In the genomic region with DNA sequence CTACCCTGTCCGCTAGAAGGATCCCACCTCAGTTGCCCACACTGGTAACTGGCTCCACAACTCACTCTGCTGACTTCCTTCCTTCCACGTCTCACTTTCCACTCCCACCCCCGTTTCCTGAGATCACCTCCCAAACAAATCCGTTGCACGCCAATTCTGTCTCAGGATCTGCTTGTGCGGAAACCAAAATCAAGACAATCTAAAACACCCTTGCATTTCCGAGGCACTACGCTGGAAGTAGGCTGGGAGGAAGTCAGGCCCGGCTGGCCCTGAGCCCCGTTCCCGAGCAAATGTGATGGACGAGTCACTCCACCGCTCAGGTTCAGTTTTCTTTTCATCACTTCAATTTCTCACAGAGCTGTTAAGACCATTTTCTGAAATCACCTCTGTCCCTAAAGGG, we compare ENCODE assay signal across 13 cellular contexts. TPM values are rescaled to one million over a fixed set of nuclear protein-coding genes. Genes with fewer than 3 reads are reported as not detected.
A peak's percentile ranks its signal among the peaks of the same experiment; 100 is the strongest.
DNase-seq lines count a peak whose midpoint lies in the region; ATAC-seq and TF ChIP-seq lines count a peak whose summit lies in the region.
"Had no signal": no experiment of that assay in that cellular context is flagged by ENCODE, and none has a peak within 500 bp of the region (broad histone marks: within the 10 kb centered on the region; RNA-seq: fewer than 3 reads in every experiment).

No MANE protein-coding gene starts in this region.

- TF ChIP-seq CTCF in dorsolateral prefrontal cortex (IDR thresholded peaks at IDR 0.05 in 54 of 56, conservative IDR thresholded peaks at IDR 0.05 in 2 of 56; ENCODE audit: low read depth in 1 of 56, partially characterized antibody in 56 of 56) = no peak
- TF ChIP-seq CTCF in lower lobe of right lung (IDR thresholded peaks at IDR 0.05) = no peak
- no peak for TF ChIP-seq CTCF in type B pancreatic cell (conservative IDR thresholded peaks at IDR 0.05)

- peaks cover 40% of the 10 kb centered on the region for H3K4me1 Mint-ChIP-seq in activated CD4-positive, alpha-beta memory T cell treated with anti-CD3 and anti-CD28 coated beads, Interleukin-2, amount 10 ng/mL, durations not matched to agents 7 days and 5 days
- peaks cover 20% of the 10 kb centered on the region for H3K4me1 Mint-ChIP-seq in activated CD4-positive, alpha-beta memory T cell treated with anti-CD3 and anti-CD28 coated beads for 36 hours (ENCODE audit: low read depth)
- peaks cover 7% of the 10 kb centered on the region for H3K4me1 Mint-ChIP-seq in type B pancreatic cell (ENCODE audit: unreplicated experiment)

- no peaks in the 10 kb centered on the region for H3K36me3 Mint-ChIP-seq in activated CD4-positive, alpha-beta memory T cell treated with anti-CD3 and anti-CD28 coated beads, Interleukin-2, amount 10 ng/mL, durations not matched to agents 7 days and 5 days (ENCODE audit: low read depth)
- H3K36me3 Mint-ChIP-seq in activated CD4-positive, alpha-beta memory T cell treated with anti-CD3 and anti-CD28 coated beads for 36 hours = no peaks in the 10 kb centered on the region
- H3K36me3 Mint-ChIP-seq in type B pancreatic cell = no peaks in the 10 kb centered on the region

- no peak for DNase-seq in activated CD4-positive, alpha-beta memory T cell treated with anti-CD3 and anti-CD28 coated beads, Interleukin-2, amount 10 ng/mL, durations not matched to agents 7 days and 5 days
- DNase-seq in activated CD4-positive, alpha-beta memory T cell treated with anti-CD3 and anti-CD28 coated beads for 36 hours = no peak
- DNase-seq in dorsolateral prefrontal cortex = no peak
- no peak for DNase-seq in lower lobe of right lung
- no peak for DNase-seq in type B pancreatic cell (ENCODE audit: extremely low spot score, unreplicated experiment)
- DNase-seq in DMS153 (lab: John Stamatoyannopoulos, UW) = no peak
- no peak for DNase-seq in activated CD4-positive, alpha-beta T cell treated with anti-CD3 and anti-CD28 coated beads, Interleukin-2, amount 50 U/mL, for 4 hours
- DNase-seq: NCI-H510A; occipital lobe; stimulated activated naive B cell treated with anti-CD40 and anti-IgM and Interleukin-4, amounts not matched to agents 10 μg/mL and 1 μg/mL and 100 μg/mL, for 72 hours had no signal

- POLR2A ChIA-PET in activated CD4-positive, alpha-beta memory T cell treated with anti-CD3 and anti-CD28 coated beads, Interleukin-2, amount 10 ng/mL, durations not matched to agents 7 days and 5 days (lab: Charles Lee) = interaction anchor here (1.1 kb wide), 1 partner anchor 13 kb away, joined by 3 read pairs; no protein-coding TSS in a partner anchor
- POLR2A ChIA-PET in activated CD4-positive, alpha-beta memory T cell treated with anti-CD3 and anti-CD28 coated beads for 36 hours (lab: Charles Lee) = no interaction called here

- no peaks in the 10 kb centered on the region for H3K27me3 Mint-ChIP-seq in activated CD4-positive, alpha-beta memory T cell treated with anti-CD3 and anti-CD28 coated beads, Interleukin-2, amount 10 ng/mL, durations not matched to agents 7 days and 5 days
- no peaks in the 10 kb centered on the region for H3K27me3 Mint-ChIP-seq in activated CD4-positive, alpha-beta memory T cell treated with anti-CD3 and anti-CD28 coated beads for 36 hours
- no peaks in the 10 kb centered on the region for H3K27me3 Mint-ChIP-seq in type B pancreatic cell
- H3K27me3 Mint-ChIP-seq: central memory CD8-positive, alpha-beta T cell; stimulated activated naive B cell treated with anti-CD40 and anti-IgM and Interleukin-4, amounts not matched to agents 10 μg/mL and 1 μg/mL and 100 μg/mL, for 72 hours had no signal

- CTCF ChIA-PET in activated CD4-positive, alpha-beta memory T cell treated with anti-CD3 and anti-CD28 coated beads, Interleukin-2, amount 10 ng/mL, durations not matched to agents 7 days and 5 days (lab: Charles Lee) = interaction anchor here (1.2 to 1.3 kb wide), 2 partner anchors 9 to 55 kb away, joined by 3 to 4 read pairs; no protein-coding TSS in a partner anchor
- CTCF ChIA-PET in activated CD4-positive, alpha-beta memory T cell treated with anti-CD3 and anti-CD28 coated beads for 36 hours (lab: Charles Lee) = no interaction called here

- peak overlapping the region; percentile 3 for H3K27ac Mint-ChIP-seq in activated CD4-positive, alpha-beta memory T cell treated with anti-CD3 and anti-CD28 coated beads, Interleukin-2, amount 10 ng/mL, durations not matched to agents 7 days and 5 days
- no peak overlapping the region for H3K27ac Mint-ChIP-seq in activated CD4-positive, alpha-beta memory T cell treated with anti-CD3 and anti-CD28 coated beads for 36 hours
- peak overlapping the region; percentile 18 for H3K27ac Mint-ChIP-seq in type B pancreatic cell
- H3K27ac Mint-ChIP-seq: stimulated activated naive B cell treated with anti-CD40 and anti-IgM and Interleukin-4, amounts not matched to agents 10 μg/mL and 1 μg/mL and 100 μg/mL, for 72 hours had no signal

- intact Hi-C loops in activated CD4-positive, alpha-beta memory T cell treated with anti-CD3 and anti-CD28 coated beads for 36 hours (cut with micrococcal nuclease) = no loop called here
- intact Hi-C loops in dorsolateral prefrontal cortex (cut with DNase I) = loop anchor here in 1 of 2 donors (10.0 kb wide), 1 partner anchor 48 kb away; a partner anchor contains a TSS
- intact Hi-C loops in lower lobe of right lung (cut with DNase I) = no loop called here

- H3K36me3 ChIP-seq in lower lobe of right lung = no peaks in the 10 kb centered on the region

- H3K4me3 ChIP-seq in dorsolateral prefrontal cortex (peak overlapping the region in 12 of 59 donors; percentile 1 to 48 (median 13)), lower lobe of right lung (no peak overlapping the region)
- H3K4me3 ChIP-seq: SK-N-MC had no signal

- H3K4me1 ChIP-seq in lower lobe of right lung = peaks cover 42% of the 10 kb centered on the region

- H3K9me3 Mint-ChIP-seq in activated CD4-positive, alpha-beta memory T cell treated with anti-CD3 and anti-CD28 coated beads, Interleukin-2, amount 10 ng/mL, durations not matched to agents 7 days and 5 days = no peaks in the 10 kb centered on the region
- H3K9me3 Mint-ChIP-seq in activated CD4-positive, alpha-beta memory T cell treated with anti-CD3 and anti-CD28 coated beads for 36 hours = no peaks in the 10 kb centered on the region
- no peaks in the 10 kb centered on the region for H3K9me3 Mint-ChIP-seq in type B pancreatic cell
- H3K9me3 Mint-ChIP-seq: central memory CD8-positive, alpha-beta T cell; stimulated activated naive B cell treated with anti-CD40 and anti-IgM and Interleukin-4, amounts not matched to agents 10 μg/mL and 1 μg/mL and 100 μg/mL, for 72 hours had no signal

- H3K27ac ChIP-seq in dorsolateral prefrontal cortex = peak overlapping the region in 49 of 59 donors; percentile 4 to 85 (median 72)
- H3K27ac ChIP-seq in lower lobe of right lung = peak overlapping the region; percentile 67
- H3K27ac ChIP-seq: SK-N-MC had no signal

- H3K9me3 ChIP-seq in lower lobe of right lung = no peaks in the 10 kb centered on the region

- no peaks in the 10 kb centered on the region for H3K27me3 ChIP-seq in dorsolateral prefrontal cortex
- H3K27me3 ChIP-seq in lower lobe of right lung (ENCODE audit: low read depth) = no peaks in the 10 kb centered on the region

- ATAC-seq in lower lobe of right lung (no peak), HG03565 (IDR thresholded peaks at IDR 0.05; ENCODE audit: unreplicated experiment) (no peak)
- ATAC-seq: stimulated activated naive B cell treated with anti-CD40 and anti-IgM and Interleukin-4, amounts not matched to agents 10 μg/mL and 1 μg/mL and 100 μg/mL, for 72 hours had no signal

- no peak overlapping the region for H3K4me3 Mint-ChIP-seq in activated CD4-positive, alpha-beta memory T cell treated with anti-CD3 and anti-CD28 coated beads, Interleukin-2, amount 10 ng/mL, durations not matched to agents 7 days and 5 days
- no peak overlapping the region for H3K4me3 Mint-ChIP-seq in activated CD4-positive, alpha-beta memory T cell treated with anti-CD3 and anti-CD28 coated beads for 36 hours
- H3K4me3 Mint-ChIP-seq in type B pancreatic cell = no peak overlapping the region
- H3K4me3 Mint-ChIP-seq: central memory CD8-positive, alpha-beta T cell had no signal

RNA-seq across cellular contexts. Expression of a gene that starts 23.1 kb away (rescaled TPM):
- 1 to 10 TPM; 3.2 to 3.3 TPM for total RNA-seq in activated CD4-positive, alpha-beta memory T cell treated with anti-CD3 and anti-CD28 coated beads, Interleukin-2, amount 10 ng/mL, durations not matched to agents 7 days and 5 days
- total RNA-seq in activated CD4-positive, alpha-beta memory T cell treated with anti-CD3 and anti-CD28 coated beads for 36 hours = 1 to 10 TPM; 2.7 to 3.6 TPM
- total RNA-seq in dorsolateral prefrontal cortex (10 to 100 TPM; 26.8 to 86.6 (median 52.6) TPM), lower lobe of right lung (2.9 TPM), type B pancreatic cell (ENCODE audit: low replicate concordance) (6.7 and 9.6 TPM in 2 replicates)

RNA-seq across cellular contexts. Expression of a gene that starts 31.8 kb away (rescaled TPM):
- total RNA-seq in activated CD4-positive, alpha-beta memory T cell treated with anti-CD3 and anti-CD28 coated beads, Interleukin-2, amount 10 ng/mL, durations not matched to agents 7 days and 5 days = 10 to 100 TPM; 24.7 to 25.4 TPM
- 10 to 100 TPM; 22.6 to 23.7 TPM for total RNA-seq in activated CD4-positive, alpha-beta memory T cell treated with anti-CD3 and anti-CD28 coated beads for 36 hours
- total RNA-seq in dorsolateral prefrontal cortex = 10 to 100 TPM in 119 of 120 experiments, 1 to 10 TPM in 1; 9.6 to 30.5 (median 17.3) TPM
- 19.5 TPM for total RNA-seq in lower lobe of right lung
- total RNA-seq in type B pancreatic cell (ENCODE audit: low replicate concordance) = 17.0 and 24.1 TPM in 2 replicates

RNA-seq across cellular contexts. Expression of a gene that starts 37.3 kb away (rescaled TPM):
- 100 to 1,000 TPM; 166 to 175 TPM for total RNA-seq in activated CD4-positive, alpha-beta memory T cell treated with anti-CD3 and anti-CD28 coated beads, Interleukin-2, amount 10 ng/mL, durations not matched to agents 7 days and 5 days
- 100 to 1,000 TPM; 180 to 188 TPM for total RNA-seq in activated CD4-positive, alpha-beta memory T cell treated with anti-CD3 and anti-CD28 coated beads for 36 hours
- total RNA-seq in dorsolateral prefrontal cortex (100 to 1,000 TPM; 127 to 221 (median 162) TPM), lower lobe of right lung (139 TPM), type B pancreatic cell (ENCODE audit: low replicate concordance) (140 and 146 TPM in 2 replicates)

RNA-seq across cellular contexts. Expression of a gene that starts 47.3 kb away (rescaled TPM):
- 10 to 100 TPM; 27.1 to 27.7 TPM for total RNA-seq in activated CD4-positive, alpha-beta memory T cell treated with anti-CD3 and anti-CD28 coated beads, Interleukin-2, amount 10 ng/mL, durations not matched to agents 7 days and 5 days
- 10 to 100 TPM in 1 of 2 experiments, 1 to 10 TPM in 1; 10.0 to 10.4 TPM for total RNA-seq in activated CD4-positive, alpha-beta memory T cell treated with anti-CD3 and anti-CD28 coated beads for 36 hours
- 10 to 100 TPM; 15.8 to 35.3 (median 22.0) TPM for total RNA-seq in dorsolateral prefrontal cortex
- total RNA-seq in lower lobe of right lung = 34.5 TPM
- 32.4 and 43.6 TPM in 2 replicates for total RNA-seq in type B pancreatic cell (ENCODE audit: low replicate concordance)
